In the genomic region with DNA sequence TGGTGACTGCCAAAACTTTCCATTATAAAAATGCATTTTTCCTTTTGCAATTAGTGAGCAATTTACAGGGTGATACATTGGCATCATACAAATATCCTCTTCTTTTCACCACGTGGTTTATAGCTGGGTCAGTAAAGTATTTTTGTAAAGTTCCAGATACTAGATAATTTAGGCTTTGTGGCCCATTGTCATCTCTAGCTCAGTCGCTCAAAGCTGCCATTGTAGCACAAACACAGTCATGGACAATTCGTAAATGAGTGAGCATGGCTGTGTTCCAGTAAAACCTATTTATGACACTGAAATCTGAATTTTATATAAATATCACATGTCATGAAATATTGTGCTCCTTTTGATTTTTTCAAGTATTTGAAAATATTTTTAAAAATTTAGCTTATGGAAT, we compare ENCODE assay signal across 28 cellular contexts.
"Had no signal": no experiment of that assay in that cellular context is flagged by ENCODE, and none has a peak within 500 bp of the region (broad histone marks: within the 10 kb centered on the region; RNA-seq: fewer than 3 reads in every experiment).

No MANE protein-coding gene starts in this region.

- H3K27ac ChIP-seq: adrenal gland, ascending aorta, breast epithelium, cardiac muscle cell, colonic mucosa, esophagus squamous epithelium, heart left ventricle had no signal

- H3K27me3 ChIP-seq: ascending aorta, colonic mucosa had no signal

- H3K36me3 ChIP-seq: adrenal gland, ascending aorta, breast epithelium, cardiac muscle cell, colonic mucosa, esophagus squamous epithelium, heart left ventricle had no signal

- H3K4me1 ChIP-seq: ascending aorta, colonic mucosa had no signal

- H3K9me3 ChIP-seq: adrenal gland, ascending aorta, breast epithelium, colonic mucosa, esophagus squamous epithelium, heart left ventricle had no signal

- ATAC-seq: activated CD4-positive, alpha-beta T cell treated with anti-CD3 and anti-CD28 coated beads for 36 hours; activated CD8-positive, alpha-beta memory T cell treated with anti-CD3 and anti-CD28 coated beads, Interleukin-2, amount 10 ng/mL, durations not matched to agents 7 days and 5 days; activated CD8-positive, alpha-beta T cell treated with anti-CD3 and anti-CD28 coated beads, Interleukin-2, amount 10 ng/mL, durations not matched to agents 7 days and 5 days; activated naive CD8-positive, alpha-beta T cell treated with anti-CD3 and anti-CD28 coated beads, Interleukin-2, amount 50 U/mL, for 24 hours; effector memory CD8-positive, alpha-beta T cell; heart left ventricle had no signal

- DNase-seq: activated CD4-positive, alpha-beta memory T cell treated with anti-CD3 and anti-CD28 coated beads for 36 hours; activated CD4-positive, alpha-beta T cell treated with anti-CD3 and anti-CD28 coated beads for 36 hours; activated CD4-positive, alpha-beta T cell treated with anti-CD3 and anti-CD28 coated beads, Interleukin-2, amount 10 ng/mL, durations not matched to agents 24 days and 14 days; activated CD4-positive, CD25-positive, alpha-beta regulatory T cell; activated CD4-positive, CD25-positive, alpha-beta regulatory T cell treated with anti-CD3 and anti-CD28 coated beads, Interleukin-2, amount 50 U/mL, for 72 hours; activated CD8-positive, alpha-beta memory T cell treated with anti-CD3 and anti-CD28 coated beads, Interleukin-2, amount 50 U/mL, for 4 hours; activated CD8-positive, alpha-beta T cell treated with anti-CD3 and anti-CD28 coated beads, Interleukin-2, amount 10 ng/mL, durations not matched to agents 7 days and 5 days; activated effector memory CD4-positive, alpha-beta T cell treated with anti-CD3 and anti-CD28 coated beads, Interleukin-2, amount 50 U/mL, for 16 hours; activated naive CD4-positive, alpha-beta T cell treated with anti-CD3 and anti-CD28 coated beads for 36 hours; activated naive CD8-positive, alpha-beta T cell treated with anti-CD3 and anti-CD28 coated beads for 36 hours; activated naive CD8-positive, alpha-beta T cell treated with anti-CD3 and anti-CD28 coated beads, Interleukin-2, amount 50 U/mL, for 24 hours; activated T-cell treated with anti-CD3 and anti-CD28 coated beads, Interleukin-2, amount 50 U/mL, for 1 hour; amygdala; central memory CD4-positive, alpha-beta T cell; cerebellar nuclear complex; colonic mucosa; effector CD4-positive, alpha-beta T cell; effector memory CD8-positive, alpha-beta T cell; erythroblast; esophagus squamous epithelium; glutamatergic neuron; heart left ventricle; T-helper 2 cell had no signal

- H3K4me3 ChIP-seq: adrenal gland, ascending aorta, breast epithelium, cardiac muscle cell, colonic mucosa, esophagus squamous epithelium, heart left ventricle had no signal
